In the genomic region with DNA sequence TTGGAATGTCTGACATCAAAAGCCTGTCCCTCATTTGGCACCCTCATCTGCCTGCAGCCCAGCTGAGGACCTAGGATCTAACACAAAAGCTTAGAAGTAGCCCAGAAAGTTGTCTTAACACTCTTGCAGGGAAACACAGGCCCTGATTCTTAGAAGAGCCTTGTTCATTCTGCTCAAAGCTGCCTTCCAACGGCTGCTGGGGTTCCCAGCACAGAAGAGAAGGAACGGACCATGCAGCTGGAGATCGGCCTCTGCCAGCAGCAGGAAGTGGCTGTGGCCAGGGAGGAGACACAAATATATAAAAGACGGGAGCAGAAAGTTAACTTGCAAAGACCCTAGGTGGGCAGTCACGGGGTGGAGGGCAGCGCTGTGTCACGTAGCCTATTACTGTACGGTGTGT, we compare ENCODE assay signal across 15 cellular contexts. TPM values are rescaled to one million over a fixed set of nuclear protein-coding genes. Genes with fewer than 3 reads are reported as not detected.
DNase-seq lines count a peak whose midpoint lies in the region; ATAC-seq and TF ChIP-seq lines count a peak whose summit lies in the region.
"Had no signal": no experiment of that assay in that cellular context is flagged by ENCODE, and none has a peak within 500 bp of the region (broad histone marks: within the 10 kb centered on the region; RNA-seq: fewer than 3 reads in every experiment).

No MANE protein-coding gene starts in this region.

- ATAC-seq in activated naive CD8-positive, alpha-beta T cell treated with anti-CD3 and anti-CD28 coated beads, Interleukin-2, amount 50 U/mL, for 24 hours, result no peak
- ATAC-seq in HG03097 (IDR thresholded peaks at IDR 0.05; ENCODE audit: low FRiP score, unreplicated experiment), result no peak

- no peak for DNase-seq in T-helper 1 cell
- DNase-seq in activated naive CD8-positive, alpha-beta T cell treated with anti-CD3 and anti-CD28 coated beads for 36 hours, result no peak
- DNase-seq in activated naive CD8-positive, alpha-beta T cell treated with anti-CD3 and anti-CD28 coated beads, Interleukin-2, amount 50 U/mL, for 24 hours, result no peak
- DNase-seq in neural crest cell (ENCODE audit: low read depth, low spot score), result no peak
- no peak for DNase-seq in mesothelial cell of epicardium (ENCODE audit: low spot score in 2 of 2, unreplicated experiment in 2 of 2)
- DNase-seq in NCI-H2107 (lab: John Stamatoyannopoulos, UW), result no peak
- DNase-seq: Caco-2; CD8-positive, alpha-beta memory T cell; DMS53; HCEC 1CT; HFFc6 had no signal

- H3K36me3 Mint-ChIP-seq in T-helper 1 cell treated with Interleukin-12 subunit alpha and Interleukin-12 subunit beta and Interleukin-4 antibody, amounts not matched to agents 30 μg/mL and 1 μg/mL, for 36 hours (ENCODE audit: low read depth), result peaks cover 28% of the 10 kb centered on the region
- peaks cover 12% of the 10 kb centered on the region for H3K36me3 Mint-ChIP-seq in activated naive CD8-positive, alpha-beta T cell treated with anti-CD3 and anti-CD28 coated beads for 36 hours
- H3K36me3 Mint-ChIP-seq in activated naive CD8-positive, alpha-beta T cell treated with anti-CD3 and anti-CD28 coated beads, Interleukin-2, amount 50 U/mL, for 24 hours (ENCODE audit: low read depth), result peaks cover 17% of the 10 kb centered on the region
- H3K36me3 Mint-ChIP-seq in neural crest cell (ENCODE audit: low read depth), result peaks cover 10% of the 10 kb centered on the region
- peaks cover 2% of the 10 kb centered on the region for H3K36me3 Mint-ChIP-seq in mesothelial cell of epicardium

- H3K27me3 Mint-ChIP-seq in T-helper 1 cell treated with Interleukin-12 subunit alpha and Interleukin-12 subunit beta and Interleukin-4 antibody, amounts not matched to agents 30 μg/mL and 1 μg/mL, for 36 hours (ENCODE audit: low read depth), result no peaks in the 10 kb centered on the region
- H3K27me3 Mint-ChIP-seq in activated naive CD8-positive, alpha-beta T cell treated with anti-CD3 and anti-CD28 coated beads for 36 hours, result no peaks in the 10 kb centered on the region
- H3K27me3 Mint-ChIP-seq in activated naive CD8-positive, alpha-beta T cell treated with anti-CD3 and anti-CD28 coated beads, Interleukin-2, amount 50 U/mL, for 24 hours, result no peaks in the 10 kb centered on the region
- no peaks in the 10 kb centered on the region for H3K27me3 Mint-ChIP-seq in neural crest cell (ENCODE audit: low read depth)
- no peaks in the 10 kb centered on the region for H3K27me3 Mint-ChIP-seq in mesothelial cell of epicardium (ENCODE audit: low read depth)

- H3K4me1 Mint-ChIP-seq in T-helper 1 cell treated with Interleukin-12 subunit alpha and Interleukin-12 subunit beta and Interleukin-4 antibody, amounts not matched to agents 30 μg/mL and 1 μg/mL, for 36 hours (ENCODE audit: low read depth), result peaks cover 26% of the 10 kb centered on the region
- H3K4me1 Mint-ChIP-seq in activated naive CD8-positive, alpha-beta T cell treated with anti-CD3 and anti-CD28 coated beads for 36 hours, result no peaks in the 10 kb centered on the region
- peaks cover 14% of the 10 kb centered on the region for H3K4me1 Mint-ChIP-seq in activated naive CD8-positive, alpha-beta T cell treated with anti-CD3 and anti-CD28 coated beads, Interleukin-2, amount 50 U/mL, for 24 hours
- H3K4me1 Mint-ChIP-seq in neural crest cell (peaks cover 17% of the 10 kb centered on the region), mesothelial cell of epicardium (no peaks in the 10 kb centered on the region)
- H3K4me1 Mint-ChIP-seq: CD8-positive, alpha-beta memory T cell had no signal

- H3K4me3 Mint-ChIP-seq in T-helper 1 cell treated with Interleukin-12 subunit alpha and Interleukin-12 subunit beta and Interleukin-4 antibody, amounts not matched to agents 30 μg/mL and 1 μg/mL, for 36 hours, result no peak overlapping the region
- no peak overlapping the region for H3K4me3 Mint-ChIP-seq in activated naive CD8-positive, alpha-beta T cell treated with anti-CD3 and anti-CD28 coated beads for 36 hours
- H3K4me3 Mint-ChIP-seq in activated naive CD8-positive, alpha-beta T cell treated with anti-CD3 and anti-CD28 coated beads, Interleukin-2, amount 50 U/mL, for 24 hours, result no peak overlapping the region
- H3K4me3 Mint-ChIP-seq in neural crest cell (no peak overlapping the region), mesothelial cell of epicardium (no peak overlapping the region)
- H3K4me3 Mint-ChIP-seq: CD8-positive, alpha-beta memory T cell; HFFc6 had no signal

- no peaks in the 10 kb centered on the region for H3K9me3 Mint-ChIP-seq in T-helper 1 cell treated with Interleukin-12 subunit alpha and Interleukin-12 subunit beta and Interleukin-4 antibody, amounts not matched to agents 30 μg/mL and 1 μg/mL, for 36 hours
- H3K9me3 Mint-ChIP-seq in activated naive CD8-positive, alpha-beta T cell treated with anti-CD3 and anti-CD28 coated beads for 36 hours, result no peaks in the 10 kb centered on the region
- no peaks in the 10 kb centered on the region for H3K9me3 Mint-ChIP-seq in activated naive CD8-positive, alpha-beta T cell treated with anti-CD3 and anti-CD28 coated beads, Interleukin-2, amount 50 U/mL, for 24 hours
- H3K9me3 Mint-ChIP-seq in neural crest cell (no peaks in the 10 kb centered on the region), mesothelial cell of epicardium (peaks cover 19% of the 10 kb centered on the region)
- H3K9me3 Mint-ChIP-seq: CD8-positive, alpha-beta memory T cell; HFFc6 had no signal

- peak overlapping the region; percentile 38 for H3K27ac Mint-ChIP-seq in T-helper 1 cell treated with Interleukin-12 subunit alpha and Interleukin-12 subunit beta and Interleukin-4 antibody, amounts not matched to agents 30 μg/mL and 1 μg/mL, for 36 hours
- H3K27ac Mint-ChIP-seq in activated naive CD8-positive, alpha-beta T cell treated with anti-CD3 and anti-CD28 coated beads for 36 hours, result peak overlapping the region; percentile 54
- no peak overlapping the region for H3K27ac Mint-ChIP-seq in activated naive CD8-positive, alpha-beta T cell treated with anti-CD3 and anti-CD28 coated beads, Interleukin-2, amount 50 U/mL, for 24 hours
- peak overlapping the region; percentile 59 for H3K27ac Mint-ChIP-seq in neural crest cell (ENCODE audit: unreplicated experiment)
- no peak overlapping the region for H3K27ac Mint-ChIP-seq in mesothelial cell of epicardium
- H3K27ac Mint-ChIP-seq: CD8-positive, alpha-beta memory T cell; HFFc6 had no signal

- TF ChIP-seq CTCF in neural crest cell (conservative IDR thresholded peaks at IDR 0.05) (no peak), mesothelial cell of epicardium (IDR thresholded peaks at IDR 0.05; ENCODE audit: unreplicated experiment) (no peak)

RNA-seq across cellular contexts. Expression of a gene that starts 20.4 kb away (rescaled TPM):
- 100 to 1,000 TPM; 119 to 123 TPM for total RNA-seq in activated naive CD8-positive, alpha-beta T cell treated with anti-CD3 and anti-CD28 coated beads for 36 hours
- total RNA-seq in neural crest cell (24.8 and 27.2 TPM in 2 replicates), mesothelial cell of epicardium (12.6 to 15.9 TPM (median 14.3 TPM) in 3 replicates)

RNA-seq across cellular contexts. Expression of a gene that starts 55.2 kb away (rescaled TPM):
- under 1 TPM; 0.21 to 0.28 TPM for total RNA-seq in activated naive CD8-positive, alpha-beta T cell treated with anti-CD3 and anti-CD28 coated beads for 36 hours
- total RNA-seq in neural crest cell, result not detected in 2 replicates
- 0.04 TPM in 2 of 3 replicates, not detected in the other for total RNA-seq in mesothelial cell of epicardium
- total RNA-seq: CD8-positive, alpha-beta memory T cell; Daoy; HFFc6; HT-29 had no signal

Comparison
In these comparisons a context has a peak if more than half of its experiments do, and no peak if none do; other contexts are left out.
1. H3K27ac Mint-ChIP-seq: peak in T-helper 1 cell treated with Interleukin-12 subunit alpha and Interleukin-12 subunit beta and Interleukin-4 antibody, amounts not matched to agents 30 μg/mL and 1 μg/mL, for 36 hours (single experiment), activated naive CD8-positive, alpha-beta T cell treated with anti-CD3 and anti-CD28 coated beads for 36 hours (single experiment) and neural crest cell (single experiment); none in activated naive CD8-positive, alpha-beta T cell treated with anti-CD3 and anti-CD28 coated beads, Interleukin-2, amount 50 U/mL, for 24 hours (single experiment) and mesothelial cell of epicardium (single experiment).